8 cellular contexts compared by ENCODE assay signal in the genomic region with DNA sequence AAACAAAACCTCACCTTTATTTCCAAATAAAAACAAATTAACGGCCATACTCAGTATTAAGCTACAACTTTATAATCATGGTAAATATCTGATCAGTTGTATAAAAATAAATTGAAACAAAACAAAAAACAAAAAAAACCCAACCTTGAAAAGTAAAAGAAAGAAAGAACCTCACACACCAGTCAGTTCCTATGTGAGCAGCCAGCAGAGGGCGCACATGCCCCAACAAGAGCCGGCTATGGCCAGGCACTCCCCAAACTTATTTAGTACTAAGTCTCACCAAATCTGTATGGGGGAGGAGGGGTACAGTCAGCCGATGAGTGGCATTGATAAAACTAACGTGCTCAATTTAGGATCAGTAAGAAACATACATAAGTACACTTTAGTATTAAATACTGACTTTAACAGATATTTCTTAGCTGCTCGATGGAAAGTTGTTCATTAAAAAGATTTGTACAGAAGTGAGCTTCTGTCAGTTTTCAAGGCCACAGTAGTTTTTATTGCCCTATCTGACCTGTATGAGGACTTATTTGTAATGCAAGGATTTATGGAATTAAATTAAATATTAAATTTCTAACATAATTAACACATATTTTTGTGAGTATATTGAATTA.
DNase-seq lines count a peak whose midpoint lies in the region; ATAC-seq, FAIRE-seq and TF ChIP-seq lines count a peak whose summit lies in the region.

No MANE protein-coding gene starts in this region.

- H4K20me1 ChIP-seq in HepG2 (ENCODE audit: insufficient read depth, low read length) = no peaks in the 10 kb centered on the region

- H3K27me3 ChIP-seq in HepG2 (ENCODE audit: control insufficient read depth in 1 of 2, insufficient read depth in 2 of 2, low read length in 2 of 2) = no peaks in the 10 kb centered on the region

- DNase-seq in AG09319 (ENCODE audit: extremely low read depth, low read depth) = no peak
- DNase-seq in NCI-H2227 (lab: John Stamatoyannopoulos, UW; ENCODE audit: unreplicated experiment) = peak; percentile 73
- DNase-seq in activated CD4-positive, CD25-positive, alpha-beta regulatory T cell treated with anti-CD3 and anti-CD28 coated beads, Interleukin-2, amount 50 U/mL, for 72 hours = peak; percentile 70
- peak; percentile 58 for DNase-seq in cerebellum (ENCODE audit: low spot score)
- DNase-seq in HepG2 (ENCODE audit: low spot score) = peak; percentile 27
- DNase-seq in stimulated activated CD4-positive, alpha-beta T cell treated with anti-CD3 and anti-CD28 coated beads, TNF-alpha, amount 100 ng/mL, for 24 hours (ENCODE audit: low read depth in 3 of 3) = peak; percentile 37 to 74 (median 52)

- no peaks in the 10 kb centered on the region for H3K79me2 ChIP-seq in HepG2 (ENCODE audit: insufficient read depth, low read length)

- H3K36me3 ChIP-seq in HepG2 (replicated peaks in 1 of 2; ENCODE audit: control insufficient read depth in 1 of 2, insufficient read depth in 2 of 2, low read length in 2 of 2) = no peaks in the 10 kb centered on the region

- TF ChIP-seq CTCF in AG09319 (IDR thresholded peaks at IDR 0.05; ENCODE audit: low read depth, low read length) (peak; percentile 86), HepG2 (CRISPR knock-in tag; IDR thresholded peaks at IDR 0.05) (peak; percentile 75)

- WGBS in HepG2 (ENCODE audit: low lambda C conversion rate) = 0% methylated on average over 6 of the region's 6 CpGs

- no TSS peak for BruUV-seq in HepG2 (replicated peaks; lab: Mats Ljungman, UMichigan)

- H3K4me1 ChIP-seq in HepG2 (ENCODE audit: insufficient read depth, low read length) = no peaks in the 10 kb centered on the region

- in situ Hi-C loops in HepG2 (cut with HindIII; ENCODE audit: extremely low pct_ligation_motif_present, low pct_unique_long_range_greater_than_20kb) = loop anchor here (5.0 kb wide), 1 partner anchor 1162 kb away; no protein-coding TSS in a partner anchor

- peak; percentile 41 for TF ChIP-seq RAD21 in HepG2 (CRISPR knock-in tag; IDR thresholded peaks at IDR 0.05)

- POLR2A ChIA-PET in HepG2 (lab: Yijun Ruan, JAX) = no interaction called here

- peak; percentile 91 for ATAC-seq in GM18868 (IDR thresholded peaks at IDR 0.05; ENCODE audit: unreplicated experiment)
- ATAC-seq in HG03139 (IDR thresholded peaks at IDR 0.05; ENCODE audit: unreplicated experiment) = peak; percentile 81
- peak; percentile 88 for ATAC-seq in HepG2

- intact Hi-C loops in HepG2 (cut with micrococcal nuclease; ENCODE audit: unreplicated experiment) = loop anchor here (1.0 kb wide), 2 partner anchors 181 to 1161 kb away; no protein-coding TSS in a partner anchor

- H3K9me3 ChIP-seq in HepG2 (ENCODE audit: low read length) = no peaks in the 10 kb centered on the region

- CTCF ChIA-PET in HepG2 (lab: Yijun Ruan, JAX; ENCODE audit: low intra/inter-chr PET ratio, low total read pairs) = interaction anchor here (3.4 kb wide), 1 partner anchor 1161 kb away, joined by 32 read pairs; no protein-coding TSS in a partner anchor

- no peak overlapping the region for H3K4me2 ChIP-seq in HepG2 (ENCODE audit: low read depth, low read length)

- H3K9ac ChIP-seq in HepG2 (ENCODE audit: insufficient read depth, low read depth, low read length) = no peak overlapping the region

- no peak overlapping the region for H3K4me3 ChIP-seq in HepG2 (replicated peaks in 1 of 3; ENCODE audit: insufficient read depth in 1 of 3, low read depth in 2 of 3, low read length in 3 of 3)

- no peak for TF ChIP-seq EP300 in HepG2 (IDR thresholded peaks at IDR 0.05; ENCODE audit: low read depth in 2 of 2, low read length in 2 of 2)
- TF ChIP-seq EP300 in HepG2 (CRISPR knock-in tag; IDR thresholded peaks at IDR 0.05; ENCODE audit: borderline replicate concordance) = no peak

- H2AFZ ChIP-seq in HepG2 (ENCODE audit: low read length) = no peak overlapping the region

- FAIRE-seq in HepG2 (lab: Jason Lieb, UNC) = peak; percentile 30

- TF ChIP-seq POLR2A in HepG2 (IDR thresholded peaks at IDR 0.05; ENCODE audit: insufficient read depth in 1 of 2, low read depth in 2 of 2, low read length in 2 of 2) = no peak

- no peak overlapping the region for H3K27ac ChIP-seq in HepG2 (ENCODE audit: extremely low read length, insufficient read depth, low read length)

TF ChIP-seq in HepG2, 621 proteins besides CTCF, POLR2A, EP300 and RAD21:
- TF ChIP-seq CEBPG (CRISPR knock-in tag; IDR thresholded peaks at IDR 0.05) (no peak), SMC3 (IDR thresholded peaks at IDR 0.05; ENCODE audit: low read length) (peak; percentile 79), ZNF737 (CRISPR knock-in tag; IDR thresholded peaks at IDR 0.05; ENCODE audit: borderline replicate concordance) (no peak), STAG1 (CRISPR knock-in tag; IDR thresholded peaks at IDR 0.05) (peak; percentile 74), DMAP1 (CRISPR knock-in tag; IDR thresholded peaks at IDR 0.05) (no peak), KLF6 (CRISPR knock-in tag; IDR thresholded peaks at IDR 0.05) (no peak)
